18 cellular contexts compared by ENCODE assay signal in the genomic region with DNA sequence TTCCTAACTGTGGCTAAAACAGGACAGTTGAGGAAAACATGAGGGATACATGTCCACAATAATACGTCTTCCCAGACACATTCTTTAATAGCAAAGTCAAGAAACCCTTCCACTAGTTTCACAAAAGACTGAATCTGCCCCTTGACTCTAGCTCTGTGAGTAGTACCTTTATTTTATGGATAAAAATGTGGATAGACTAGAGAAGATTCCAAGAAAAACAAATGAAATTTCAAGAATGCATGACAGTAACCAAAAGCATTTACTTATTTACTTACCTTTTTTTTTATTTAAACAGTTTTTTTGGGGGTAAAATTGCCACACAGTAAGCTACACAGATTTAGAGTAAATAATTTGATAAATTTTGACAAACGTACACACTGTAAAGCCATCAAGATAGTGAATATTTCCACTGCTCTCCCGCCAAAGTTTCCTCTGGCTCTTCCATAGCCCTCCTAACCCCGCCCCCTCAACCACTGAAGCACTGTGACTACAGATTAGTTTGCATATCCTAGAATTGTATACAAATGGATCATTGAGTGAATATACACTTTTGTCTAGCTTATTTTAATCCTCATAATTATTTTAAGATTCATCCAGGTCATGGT.
"Had no signal": no experiment of that assay in that cellular context is flagged by ENCODE, and none has a peak within 500 bp of the region (broad histone marks: within the 10 kb centered on the region; RNA-seq: fewer than 3 reads in every experiment).

No MANE protein-coding gene starts in this region.

- H3K4me1 Mint-ChIP-seq: natural killer cell, T-helper 17 cell had no signal

- H3K36me3 Mint-ChIP-seq: natural killer cell had no signal

- H3K4me1 ChIP-seq: sigmoid colon, testis, upper lobe of right lung had no signal

- H3K36me3 ChIP-seq: sigmoid colon, upper lobe of right lung had no signal

- H3K4me3 Mint-ChIP-seq: natural killer cell, T-helper 17 cell had no signal

- H3K9me3 ChIP-seq: sigmoid colon, testis, upper lobe of right lung had no signal

- H3K27ac ChIP-seq: sigmoid colon, testis, upper lobe of right lung had no signal

- H3K27ac Mint-ChIP-seq: activated T-helper 2 cell treated with anti-CD3 and anti-CD28 coated beads, Interferon-gamma antibody, Interleukin-2, Interleukin-4, amounts not matched to agents 10 μg/mL and 5 μg/mL and 100 μg/mL, durations not matched to agents 14 hours and 24 hours and 36 hours; natural killer cell had no signal

- H3K4me3 ChIP-seq: mucosa of descending colon, sigmoid colon, testis, upper lobe of right lung had no signal

- H3K27me3 ChIP-seq: sigmoid colon, testis, upper lobe of right lung had no signal

- H3K9me3 Mint-ChIP-seq: activated T-helper 2 cell treated with anti-CD3 and anti-CD28 coated beads, Interferon-gamma antibody, Interleukin-2, Interleukin-4, amounts not matched to agents 10 μg/mL and 5 μg/mL and 100 μg/mL, durations not matched to agents 14 hours and 24 hours and 36 hours; natural killer cell had no signal

- ATAC-seq: esophagus mucosa, left colon, mucosa of descending colon, natural killer cell, T-helper 17 cell, upper lobe of right lung had no signal

- DNase-seq: activated CD4-positive, alpha-beta T cell treated with anti-CD3 and anti-CD28 coated beads, Interleukin-2, amount 50 U/mL, for 1 hour; activated CD4-positive, CD25-positive, alpha-beta regulatory T cell; activated naive CD4-positive, alpha-beta T cell treated with anti-CD3 and anti-CD28 coated beads, Interleukin-2, amount 50 U/mL, for 16 hours; activated T-cell treated with anti-CD3 and anti-CD28 coated beads for 4 hours; foreskin melanocyte; head of caudate nucleus; left colon; mucosa of descending colon; natural killer cell; sigmoid colon; stimulated activated CD4-positive, alpha-beta T cell treated with anti-CD3 and anti-CD28 coated beads, Interleukin-12 subunit alpha, Interleukin-12 subunit beta, amount 100 ng/mL, for 4 hours; stimulated activated CD4-positive, alpha-beta T cell treated with anti-CD3 and anti-CD28 coated beads, Interleukin-2, amount 100 ng/mL, for 48 hours; stimulated activated naive CD4-positive, alpha-beta T cell treated with Interleukin-2 at 50 U/mL for 16 hours; T-helper 17 cell; testis; upper lobe of right lung had no signal
